ENCODE assay signal across 15 cellular contexts in genomic region chr5:35247645-35248034, GRCh38. TPM values are rescaled to one million over a fixed set of nuclear protein-coding genes. Genes with fewer than 3 reads are reported as not detected.
DNase-seq lines count a peak whose midpoint lies in the region; TF ChIP-seq lines count a peak whose summit lies in the region.
"Had no signal": no experiment of that assay in that cellular context is flagged by ENCODE, and none has a peak within 500 bp of the region (broad histone marks: within the 10 kb centered on the region; RNA-seq: fewer than 3 reads in every experiment).

No MANE protein-coding gene starts in this region.

- H3K36me3 ChIP-seq in colonic mucosa (no peaks in the 10 kb centered on the region), neural progenitor cell (no peaks in the 10 kb centered on the region)

- H3K4me2 ChIP-seq in neural progenitor cell = no peak overlapping the region

- H3K9me3 Mint-ChIP-seq in neural progenitor cell = peaks cover 22% of the 10 kb centered on the region

- H4K20me1 ChIP-seq in neural progenitor cell (ENCODE audit: low read depth) = no peaks in the 10 kb centered on the region

- peak overlapping the region; percentile 72 for H3K27ac Mint-ChIP-seq in neural progenitor cell
- H3K27ac Mint-ChIP-seq: natural killer cell; stimulated activated memory B cell treated with anti-CD40 and anti-IgM and Interleukin-4, amounts not matched to agents 10 μg/mL and 1 μg/mL and 100 μg/mL, for 72 hours had no signal

- H3K4me3 Mint-ChIP-seq in neural progenitor cell = no peak overlapping the region
- H3K4me3 Mint-ChIP-seq: natural killer cell; stimulated activated memory B cell treated with anti-CD40 and anti-IgM and Interleukin-4, amounts not matched to agents 10 μg/mL and 1 μg/mL and 100 μg/mL, for 72 hours had no signal

- no peaks in the 10 kb centered on the region for H3K79me2 ChIP-seq in neural progenitor cell (ENCODE audit: low read depth)

- H3K4me1 Mint-ChIP-seq in neural progenitor cell = peaks cover 30% of the 10 kb centered on the region
- H3K4me1 Mint-ChIP-seq: natural killer cell had no signal

- H3K4me3 ChIP-seq in colonic mucosa = no peak overlapping the region
- H3K4me3 ChIP-seq in neural progenitor cell = no peak overlapping the region

- H3K27ac ChIP-seq in colonic mucosa (peak overlapping the region; percentile 88), neural progenitor cell (no peak overlapping the region)

- H3K4me1 ChIP-seq in colonic mucosa (peaks cover 3% of the 10 kb centered on the region), neural progenitor cell (peaks cover 9% of the 10 kb centered on the region)

- no peaks in the 10 kb centered on the region for H3K9me3 ChIP-seq in colonic mucosa
- H3K9me3 ChIP-seq in neural progenitor cell (ENCODE audit: low read depth) = no peaks in the 10 kb centered on the region

- H2AFZ ChIP-seq in neural progenitor cell (replicated peaks) = no peak overlapping the region

- intact Hi-C loops in colonic mucosa (cut with DNase I) = no loop called here

- DNase-seq in Daoy (ENCODE audit: low read depth) = peak; percentile 67
- peak; percentile 98 to 99 for DNase-seq in NCI-H446 (lab: John Stamatoyannopoulos, UW)
- no peak for DNase-seq in colonic mucosa
- no peak for DNase-seq in neural progenitor cell (ENCODE audit: low spot score)
- no peak for DNase-seq in midbrain (lab: John Stamatoyannopoulos, UW)
- DNase-seq in hepatic stellate cell (ENCODE audit: low spot score) = no peak
- DNase-seq in effector CD8-positive, alpha-beta T cell (lab: John Stamatoyannopoulos, UW) = no peak
- no peak for DNase-seq in KBM-7
- DNase-seq: activated CD4-positive, alpha-beta T cell treated with anti-CD3 and anti-CD28 coated beads, Interleukin-2, amount 50 U/mL, for 1 hour; activated naive CD4-positive, alpha-beta T cell; AML-193; effector memory CD4-positive, alpha-beta T cell; natural killer cell; NCI-H526 had no signal

- no peaks in the 10 kb centered on the region for H3K36me3 Mint-ChIP-seq in neural progenitor cell
- H3K36me3 Mint-ChIP-seq: natural killer cell; stimulated activated memory B cell treated with anti-CD40 and anti-IgM and Interleukin-4, amounts not matched to agents 10 μg/mL and 1 μg/mL and 100 μg/mL, for 72 hours had no signal

- H3K27me3 Mint-ChIP-seq in neural progenitor cell (ENCODE audit: insufficient read depth, low read depth) = peaks cover 9% of the 10 kb centered on the region
- H3K27me3 Mint-ChIP-seq: stimulated activated memory B cell treated with anti-CD40 and anti-IgM and Interleukin-4, amounts not matched to agents 10 μg/mL and 1 μg/mL and 100 μg/mL, for 72 hours had no signal

- H3K27me3 ChIP-seq in colonic mucosa = no peaks in the 10 kb centered on the region
- no peaks in the 10 kb centered on the region for H3K27me3 ChIP-seq in neural progenitor cell

- in situ Hi-C loops in KBM-7 (cut with MboI; ENCODE audit: low pct_unique_long_range_greater_than_20kb, low sequenced_read_pairs) = no loop called here

- TF ChIP-seq CTCF in colonic mucosa (IDR thresholded peaks at IDR 0.05) = no peak
- TF ChIP-seq CTCF in neural progenitor cell (IDR thresholded peaks at IDR 0.05) = no peak

- peak overlapping the region; percentile 14 to 51 for H3K9ac ChIP-seq in colonic mucosa (ENCODE audit: low read depth in 2 of 2, low read length in 2 of 2)
- no peak overlapping the region for H3K9ac ChIP-seq in neural progenitor cell

- H3F3A ChIP-seq in neural progenitor cell (ENCODE audit: low read depth) = no peaks in the 10 kb centered on the region

RNA-seq across cellular contexts. Expression of gene PRLR, which starts 17.4 kb away (rescaled TPM):
- total RNA-seq in Daoy (2014; rRNA removed; shearing (Covaris generic)) = 0.29 and 1.2 TPM in 2 replicates
- total RNA-seq in colonic mucosa (10 to 100 TPM; 23.7 to 38.6 TPM), neural progenitor cell (ENCODE audit: low replicate concordance) (0.51 and 1.3 TPM in 2 replicates)

Comparison
In these comparisons a context has a peak if more than half of its experiments do, and no peak if none do; other contexts are left out.
1. DNase-seq: peak in Daoy (single experiment) and NCI-H446 (2 of 2); none in colonic mucosa (single experiment), neural progenitor cell (single experiment), midbrain (single experiment), hepatic stellate cell (single experiment), effector CD8-positive, alpha-beta T cell (single experiment) and KBM-7 (single experiment).
2. RNA of gene PRLR, which starts 17.4 kb away (total RNA-seq): 23.7 to 38.6 TPM in colonic mucosa; 0.51 to 1.3 TPM in neural progenitor cell and 0.29 to 1.2 TPM in Daoy; every median in the first group is over 10 times any median in the second.